8 cellular contexts compared by ENCODE assay signal in genomic region chr1:27436204-27437159, GRCh38. TPM values are rescaled to one million over a fixed set of nuclear protein-coding genes. Genes with fewer than 3 reads are reported as not detected.
A peak's percentile ranks its signal among the peaks of the same experiment; 100 is the strongest.
DNase-seq lines count a peak whose midpoint lies in the region; ATAC-seq and TF ChIP-seq lines count a peak whose summit lies in the region.

No MANE protein-coding gene starts in this region.

- H3K4me3 ChIP-seq in OCI-LY3 (ENCODE audit: low read length) (no peak overlapping the region), mononuclear cell (ENCODE audit: low read length) (peak overlapping the region; percentile 1)

- intact Hi-C loops in posterior cingulate gyrus (cut with DNase I) = no loop called here

- H3K27ac ChIP-seq in OCI-LY3 (ENCODE audit: low read length) (0 out of 2 replicates have a peak overlapping the region, but pooled peaks have one; percentile 12), cingulate gyrus (ENCODE audit: low read depth, low read length) (peak overlapping the region; percentile 26)

- DNase-seq in NCI-H510A treated with DMSO at 0.1 percent for 48 hours (lab: John Stamatoyannopoulos, UW) (peak; percentile 59), NCI-H510A (lab: John Stamatoyannopoulos, UW) (no peak), posterior cingulate gyrus (no peak)
- DNase-seq in stimulated activated CD8-positive, alpha-beta memory T cell treated with anti-CD3 and anti-CD28 coated beads, Interleukin-4, amount 100 ng/mL, for 48 hours = no peak

- H3K36me3 ChIP-seq in OCI-LY3 (replicated peaks; ENCODE audit: low read depth, low read length) = no peaks in the 10 kb centered on the region

- peaks cover 45% of the 10 kb centered on the region for H3K79me2 ChIP-seq in OCI-LY3 (ENCODE audit: low read length)

- no peak overlapping the region for H3K9ac ChIP-seq in OCI-LY3 (ENCODE audit: low read length)

- H2AFZ ChIP-seq in OCI-LY3 (ENCODE audit: low read depth, low read length) = no peak overlapping the region

- no peak for TF ChIP-seq CTCF in OCI-LY3 (IDR thresholded peaks at IDR 0.05; ENCODE audit: low read depth, low read length)

- H3K4me2 ChIP-seq in OCI-LY3 (ENCODE audit: low read length) = peak overlapping the region; percentile 47

- H4K20me1 ChIP-seq in OCI-LY3 (ENCODE audit: insufficient read depth, low read length) = peaks cover 44% of the 10 kb centered on the region

- H3K4me1 ChIP-seq in OCI-LY3 (ENCODE audit: low read length) (peaks cover 38% of the 10 kb centered on the region), mononuclear cell (ENCODE audit: insufficient read depth, low read length) (peaks cover 83% of the 10 kb centered on the region)

- ATAC-seq in HG02840 (IDR thresholded peaks at IDR 0.05; ENCODE audit: low FRiP score, unreplicated experiment) = no peak

- H3K9me3 ChIP-seq in OCI-LY3 (ENCODE audit: insufficient read depth, low read length) (no peaks in the 10 kb centered on the region), mononuclear cell (ENCODE audit: low read depth, low read length) (no peaks in the 10 kb centered on the region)

- no peaks in the 10 kb centered on the region for H3K27me3 ChIP-seq in OCI-LY3 (ENCODE audit: low read depth, low read length)
- no peaks in the 10 kb centered on the region for H3K27me3 ChIP-seq in mononuclear cell (ENCODE audit: insufficient read depth, low read length)

RNA-seq across cellular contexts. Expression of gene GPR3, which starts 44.1 kb away (rescaled TPM):
- 0.10 TPM for total RNA-seq in mononuclear cell

RNA-seq across cellular contexts. Expression of gene CD164L2, which starts 53.3 kb away (rescaled TPM):
- total RNA-seq in mononuclear cell = not detected

RNA-seq across cellular contexts. Expression of gene WASF2, which starts 53.5 kb away (rescaled TPM):
- 29.4 TPM for total RNA-seq in mononuclear cell
